In the genomic region with DNA sequence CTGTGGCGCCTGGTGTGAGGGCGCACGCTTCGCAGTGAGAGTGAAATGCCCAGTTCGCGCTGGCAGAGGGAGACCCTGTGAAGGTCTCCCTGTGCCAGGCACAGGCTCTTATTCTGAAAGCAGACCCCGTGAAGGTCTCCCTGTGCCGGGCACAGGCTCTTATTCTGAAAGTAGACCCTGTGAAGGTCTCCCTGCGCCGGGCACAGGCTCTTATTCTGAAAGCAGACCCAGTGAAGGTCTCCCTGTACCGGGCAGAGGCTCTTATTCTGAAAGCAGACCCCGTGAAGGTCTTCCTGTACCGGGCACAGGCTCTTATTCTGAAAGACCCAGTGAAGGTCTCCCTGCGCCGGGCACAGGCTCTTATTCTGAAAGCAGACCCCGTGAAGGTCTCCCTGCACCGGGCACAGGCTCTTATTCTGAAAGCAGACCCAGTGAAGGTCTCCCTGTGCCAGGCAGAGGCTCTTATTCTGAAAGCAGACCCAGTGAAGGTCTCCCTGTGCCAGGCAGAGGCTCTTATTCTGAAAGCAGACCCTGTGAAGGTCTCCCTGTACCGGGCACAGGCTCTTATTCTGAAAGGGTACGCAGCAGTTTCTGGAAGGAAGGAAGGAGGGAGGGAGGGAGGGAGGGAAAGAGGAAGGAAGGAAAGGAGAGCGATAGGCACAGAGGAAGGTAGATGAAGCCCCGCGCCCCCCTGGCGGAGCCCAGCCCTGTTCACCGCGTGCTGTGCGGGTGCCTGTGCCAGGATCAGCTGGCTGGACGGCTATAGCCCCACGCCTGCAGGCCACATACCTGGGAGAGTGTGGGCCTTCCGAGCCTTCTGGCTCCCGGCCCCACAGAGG, we compare ENCODE assay signal across 8 cellular contexts. TPM values are rescaled to one million over a fixed set of nuclear protein-coding genes. Genes with fewer than 3 reads are reported as not detected.
DNase-seq lines count a peak whose midpoint lies in the region; ATAC-seq lines count a peak whose summit lies in the region.

No MANE protein-coding gene starts in this region.

- peak overlapping the region; percentile 70 for H3K4me3 Mint-ChIP-seq in activated CD4-positive, alpha-beta memory T cell treated with anti-CD3 and anti-CD28 coated beads, Interleukin-2, amount 10 ng/mL, durations not matched to agents 7 days and 5 days

- H3K4me1 Mint-ChIP-seq in activated CD4-positive, alpha-beta memory T cell treated with anti-CD3 and anti-CD28 coated beads, Interleukin-2, amount 10 ng/mL, durations not matched to agents 7 days and 5 days, result peaks cover 38% of the 10 kb centered on the region

- in situ Hi-C loops in GM23248 (cut with MboI), result no loop called here

- no peaks in the 10 kb centered on the region for H3K27me3 ChIP-seq in GM23248 (replicated peaks; ENCODE audit: insufficient read depth)
- H3K27me3 ChIP-seq in effector memory CD4-positive, alpha-beta T cell (replicated peaks; ENCODE audit: control insufficient read depth, insufficient read depth, low read length, poor library complexity, severe bottlenecking), result no peaks in the 10 kb centered on the region

- H4K20me1 ChIP-seq in GM23248 (ENCODE audit: insufficient read depth), result no peaks in the 10 kb centered on the region

- H3K4me1 ChIP-seq in GM23248 (ENCODE audit: insufficient read depth), result 0 out of 2 replicates have a peak, but pooled peaks cover 13% of the 10 kb centered on the region
- H3K4me1 ChIP-seq in effector memory CD4-positive, alpha-beta T cell (ENCODE audit: control insufficient read depth, insufficient read depth, low read length, poor library complexity, severe bottlenecking), result peaks cover 19% of the 10 kb centered on the region

- H3K9ac ChIP-seq in GM23248, result peak overlapping the region; percentile 75

- DNase-seq in GM23248 (peak; percentile 72), NCI-H526 treated with DMSO at 0.1 percent for 48 hours (lab: John Stamatoyannopoulos, UW) (peak; percentile 88), medulla oblongata (ENCODE audit: extremely low spot score) (peak; percentile 89)
- DNase-seq in activated CD4-positive, alpha-beta memory T cell treated with anti-CD3 and anti-CD28 coated beads, Interleukin-2, amount 10 ng/mL, durations not matched to agents 7 days and 5 days, result peak; percentile 71
- DNase-seq in effector memory CD4-positive, alpha-beta T cell, result peak; percentile 49 to 59 (median 58)
- DNase-seq in stimulated activated CD4-positive, alpha-beta T cell treated with anti-CD3 and anti-CD28 coated beads, TNF-alpha, amount 100 ng/mL, for 4 hours (ENCODE audit: low read depth in 3 of 3), result peak; percentile 13 to 21 (median 16)

- peaks cover 41% of the 10 kb centered on the region for H3F3A ChIP-seq in GM23248 (ENCODE audit: insufficient read depth)

- no peaks in the 10 kb centered on the region for H3K36me3 ChIP-seq in GM23248 (ENCODE audit: low read depth)
- H3K36me3 ChIP-seq in effector memory CD4-positive, alpha-beta T cell (ENCODE audit: control insufficient read depth, insufficient read depth, low read length), result peaks cover 7% of the 10 kb centered on the region

- peaks cover 19% of the 10 kb centered on the region for H3K79me2 ChIP-seq in GM23248 (ENCODE audit: insufficient read depth)

- POLR2A ChIA-PET in activated CD4-positive, alpha-beta memory T cell treated with anti-CD3 and anti-CD28 coated beads, Interleukin-2, amount 10 ng/mL, durations not matched to agents 7 days and 5 days (lab: Charles Lee), result interaction anchor here (0.6 to 1.5 kb wide), 4 partner anchors 11 to 144 kb away, joined by 3 to 4 read pairs (median 4); no protein-coding TSS in a partner anchor

- no peaks in the 10 kb centered on the region for H3K9me2 ChIP-seq in GM23248 (ENCODE audit: insufficient read depth)

- H3K9me3 ChIP-seq in GM23248 (ENCODE audit: low read depth), result no peaks in the 10 kb centered on the region
- no peaks in the 10 kb centered on the region for H3K9me3 ChIP-seq in effector memory CD4-positive, alpha-beta T cell (ENCODE audit: control insufficient read depth, low read length)

- H3K27ac ChIP-seq in GM23248, result peak overlapping the region; percentile 49
- H3K27ac ChIP-seq in effector memory CD4-positive, alpha-beta T cell (ENCODE audit: insufficient read depth, low read length, poor library complexity, severe bottlenecking), result peak overlapping the region; percentile 58

- CTCF ChIA-PET in activated CD4-positive, alpha-beta memory T cell treated with anti-CD3 and anti-CD28 coated beads, Interleukin-2, amount 10 ng/mL, durations not matched to agents 7 days and 5 days (lab: Charles Lee), result no interaction called here

- H2AFZ ChIP-seq in GM23248, result peak overlapping the region; percentile 21

- peak overlapping the region; percentile 63 for H3K4me2 ChIP-seq in GM23248 (ENCODE audit: unreplicated experiment)

- peak overlapping the region; percentile 73 for H3K4me3 ChIP-seq in GM23248
- H3K4me3 ChIP-seq in effector memory CD4-positive, alpha-beta T cell (ENCODE audit: insufficient read depth, low read depth, low read length, poor library complexity, severe bottlenecking), result peak overlapping the region; percentile 55

- H3K27me3 Mint-ChIP-seq in activated CD4-positive, alpha-beta memory T cell treated with anti-CD3 and anti-CD28 coated beads, Interleukin-2, amount 10 ng/mL, durations not matched to agents 7 days and 5 days, result no peaks in the 10 kb centered on the region

- ATAC-seq in HG03442 (IDR thresholded peaks at IDR 0.05; ENCODE audit: unreplicated experiment) (no peak), HG03175 (IDR thresholded peaks at IDR 0.05; ENCODE audit: unreplicated experiment) (no peak)

- WGBS in GM23248 (ENCODE audit: low coverage in 1 of 2, low lambda C conversion rate in 2 of 2, missing lambda C conversion rate in 2 of 2), 2 experiments, result 15 to 18% methylated on average over 22 to 30 of the region's 30 CpGs

- H3K27ac Mint-ChIP-seq in activated CD4-positive, alpha-beta memory T cell treated with anti-CD3 and anti-CD28 coated beads, Interleukin-2, amount 10 ng/mL, durations not matched to agents 7 days and 5 days, result peak overlapping the region; percentile 94

- H3K9me3 Mint-ChIP-seq in activated CD4-positive, alpha-beta memory T cell treated with anti-CD3 and anti-CD28 coated beads, Interleukin-2, amount 10 ng/mL, durations not matched to agents 7 days and 5 days, result no peaks in the 10 kb centered on the region

- H3K36me3 Mint-ChIP-seq in activated CD4-positive, alpha-beta memory T cell treated with anti-CD3 and anti-CD28 coated beads, Interleukin-2, amount 10 ng/mL, durations not matched to agents 7 days and 5 days (ENCODE audit: low read depth), result peaks cover 30% of the 10 kb centered on the region

RNA-seq across cellular contexts. Expression of gene WDR45B, which starts 55.3 kb away (rescaled TPM):
- 87.3 and 118 TPM in 2 replicates for total RNA-seq in GM23248 (2014; rRNA removed; shearing (Covaris generic))
- polyA plus RNA-seq in GM23248 (2016; fragmentation: Nextera tagmentation; extraction: Ambion mirVana), result 87.8 and 91.6 TPM in 2 replicates
- total RNA-seq in activated CD4-positive, alpha-beta memory T cell treated with anti-CD3 and anti-CD28 coated beads, Interleukin-2, amount 10 ng/mL, durations not matched to agents 7 days and 5 days, result 10 to 100 TPM; 41.0 to 42.9 TPM

Comparison
In these comparisons a context has a peak if more than half of its experiments do, and no peak if none do; other contexts are left out.
1. DNase-seq: peak in every context shown above with its lines; median percentile 89 in medulla oblongata; 88 in NCI-H526 treated with DMSO at 0.1 percent for 48 hours; 72 in GM23248; 71 in activated CD4-positive, alpha-beta memory T cell treated with anti-CD3 and anti-CD28 coated beads, Interleukin-2, amount 10 ng/mL, durations not matched to agents 7 days and 5 days; 58 in effector memory CD4-positive, alpha-beta T cell; 16 in stimulated activated CD4-positive, alpha-beta T cell treated with anti-CD3 and anti-CD28 coated beads, TNF-alpha, amount 100 ng/mL, for 4 hours.